ENCODE assay signal across 34 cellular contexts in the genomic region with DNA sequence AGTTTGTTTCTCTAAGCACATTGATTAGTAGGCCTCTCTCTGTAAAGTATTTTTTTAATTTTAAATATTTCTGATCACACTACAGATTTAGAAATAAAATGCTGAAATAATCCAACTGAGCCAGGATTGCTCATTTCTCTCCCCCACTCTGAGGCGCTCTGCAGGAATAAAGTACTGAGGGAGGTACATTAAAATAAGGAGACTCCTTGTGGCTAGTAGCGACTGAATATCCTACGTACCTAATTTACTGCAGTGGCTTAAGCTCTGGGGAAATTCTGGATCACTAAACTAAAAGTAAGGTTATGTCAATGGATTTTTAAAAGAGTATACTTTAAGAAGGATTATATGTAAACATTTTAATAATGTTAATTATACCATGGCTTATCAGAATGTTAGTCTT.
"Had no signal": no experiment of that assay in that cellular context is flagged by ENCODE, and none has a peak within 500 bp of the region (broad histone marks: within the 10 kb centered on the region; RNA-seq: fewer than 3 reads in every experiment).

No MANE protein-coding gene starts in this region.

- H3K9me3 ChIP-seq: adrenal gland, body of pancreas had no signal

- H3K27me3 ChIP-seq: adrenal gland, body of pancreas had no signal

- H3K27ac ChIP-seq: adrenal gland, body of pancreas, WERI-Rb-1 had no signal

- H3K27ac Mint-ChIP-seq: activated CD4-positive, alpha-beta memory T cell treated with anti-CD3 and anti-CD28 coated beads for 36 hours; activated CD4-positive, alpha-beta T cell treated with anti-CD3 and anti-CD28 coated beads for 36 hours; activated CD4-positive, alpha-beta T cell treated with anti-CD3 and anti-CD28 coated beads, Interleukin-2, amount 10 ng/mL, durations not matched to agents 24 days and 14 days; activated CD8-positive, alpha-beta memory T cell treated with anti-CD3 and anti-CD28 coated beads, Interleukin-2, amount 10 ng/mL, durations not matched to agents 7 days and 5 days; activated CD8-positive, alpha-beta T cell treated with anti-CD3 and anti-CD28 coated beads, Interleukin-2, amount 10 ng/mL, durations not matched to agents 7 days and 5 days; activated naive CD4-positive, alpha-beta T cell treated with anti-CD3 and anti-CD28 coated beads for 36 hours; activated naive CD4-positive, alpha-beta T cell treated with anti-CD3 and anti-CD28 coated beads, Interleukin-2, amount 50 U/mL, for 24 hours; activated naive CD8-positive, alpha-beta T cell treated with anti-CD3 and anti-CD28 coated beads for 36 hours; activated naive CD8-positive, alpha-beta T cell treated with anti-CD3 and anti-CD28 coated beads, Interleukin-2, amount 50 U/mL, for 24 hours; activated T-helper 1 cell treated with anti-CD3 and anti-CD28 coated beads, Interleukin-12 subunit alpha, Interleukin-12 subunit beta, Interleukin-2, Interleukin-4 antibody, amounts not matched to agents 30 ng/mL and 10 ng/mL and 1 ng/mL, durations not matched to agents 14 hours and 24 hours and 36 hours; activated T-helper 2 cell treated with anti-CD3 and anti-CD28 coated beads, Interferon-gamma antibody, Interleukin-2, Interleukin-4, amounts not matched to agents 10 μg/mL and 5 μg/mL and 100 μg/mL, durations not matched to agents 14 hours and 24 hours and 36 hours; effector memory CD8-positive, alpha-beta T cell; T-helper 17 cell; T-helper 2 cell treated with Interferon-gamma antibody and Interleukin-4, amounts not matched to agents 5 μg/mL and 100 μg/mL, for 36 hours had no signal

- H3K9me3 Mint-ChIP-seq: effector memory CD8-positive, alpha-beta T cell; T-helper 2 cell treated with Interferon-gamma antibody and Interleukin-4, amounts not matched to agents 5 μg/mL and 100 μg/mL, for 36 hours had no signal

- ATAC-seq: activated CD4-positive, alpha-beta T cell treated with anti-CD3 and anti-CD28 coated beads for 36 hours; activated CD8-positive, alpha-beta memory T cell treated with anti-CD3 and anti-CD28 coated beads, Interleukin-2, amount 10 ng/mL, durations not matched to agents 7 days and 5 days; activated CD8-positive, alpha-beta T cell treated with anti-CD3 and anti-CD28 coated beads, Interleukin-2, amount 10 ng/mL, durations not matched to agents 7 days and 5 days; activated naive CD8-positive, alpha-beta T cell treated with anti-CD3 and anti-CD28 coated beads, Interleukin-2, amount 50 U/mL, for 24 hours; body of pancreas; effector memory CD8-positive, alpha-beta T cell; esophagus mucosa; T-helper 17 cell had no signal

- FAIRE-seq: endometrium had no signal

- H3K4me3 Mint-ChIP-seq: activated CD4-positive, alpha-beta memory T cell treated with anti-CD3 and anti-CD28 coated beads for 36 hours; activated CD4-positive, alpha-beta T cell treated with anti-CD3 and anti-CD28 coated beads for 36 hours; activated CD4-positive, alpha-beta T cell treated with anti-CD3 and anti-CD28 coated beads, Interleukin-2, amount 10 ng/mL, durations not matched to agents 24 days and 14 days; activated CD8-positive, alpha-beta memory T cell treated with anti-CD3 and anti-CD28 coated beads, Interleukin-2, amount 10 ng/mL, durations not matched to agents 7 days and 5 days; activated CD8-positive, alpha-beta T cell treated with anti-CD3 and anti-CD28 coated beads, Interleukin-2, amount 10 ng/mL, durations not matched to agents 7 days and 5 days; activated naive CD4-positive, alpha-beta T cell treated with anti-CD3 and anti-CD28 coated beads for 36 hours; activated naive CD4-positive, alpha-beta T cell treated with anti-CD3 and anti-CD28 coated beads, Interleukin-2, amount 50 U/mL, for 24 hours; activated naive CD8-positive, alpha-beta T cell treated with anti-CD3 and anti-CD28 coated beads for 36 hours; activated naive CD8-positive, alpha-beta T cell treated with anti-CD3 and anti-CD28 coated beads, Interleukin-2, amount 50 U/mL, for 24 hours; activated T-helper 1 cell treated with anti-CD3 and anti-CD28 coated beads, Interleukin-12 subunit alpha, Interleukin-12 subunit beta, Interleukin-2, Interleukin-4 antibody, amounts not matched to agents 30 ng/mL and 10 ng/mL and 1 ng/mL, durations not matched to agents 14 hours and 24 hours and 36 hours; effector memory CD8-positive, alpha-beta T cell; T-helper 17 cell; T-helper 2 cell treated with Interferon-gamma antibody and Interleukin-4, amounts not matched to agents 5 μg/mL and 100 μg/mL, for 36 hours had no signal

- H3K4me1 ChIP-seq: adrenal gland, body of pancreas had no signal

- H3K36me3 ChIP-seq: adrenal gland had no signal

- H3K4me3 ChIP-seq: adrenal gland, body of pancreas had no signal

- DNase-seq: activated CD4-positive, alpha-beta memory T cell treated with anti-CD3 and anti-CD28 coated beads for 36 hours; activated CD4-positive, alpha-beta T cell treated with anti-CD3 and anti-CD28 coated beads for 36 hours; activated CD4-positive, alpha-beta T cell treated with anti-CD3 and anti-CD28 coated beads, Interleukin-2, amount 10 ng/mL, durations not matched to agents 24 days and 14 days; activated CD4-positive, CD25-positive, alpha-beta regulatory T cell; activated CD4-positive, CD25-positive, alpha-beta regulatory T cell treated with anti-CD3 and anti-CD28 coated beads, Interleukin-2, amount 50 U/mL, for 72 hours; activated CD8-positive, alpha-beta memory T cell treated with anti-CD3 and anti-CD28 coated beads, Interleukin-2, amount 10 ng/mL, durations not matched to agents 7 days and 5 days; activated CD8-positive, alpha-beta memory T cell treated with anti-CD3 and anti-CD28 coated beads, Interleukin-2, amount 50 U/mL, for 4 hours; activated CD8-positive, alpha-beta T cell treated with anti-CD3 and anti-CD28 coated beads, Interleukin-2, amount 10 ng/mL, durations not matched to agents 7 days and 5 days; activated effector memory CD4-positive, alpha-beta T cell treated with anti-CD3 and anti-CD28 coated beads, Interleukin-2, amount 50 U/mL, for 16 hours; activated naive CD4-positive, alpha-beta T cell treated with anti-CD3 and anti-CD28 coated beads for 36 hours; activated naive CD8-positive, alpha-beta T cell treated with anti-CD3 and anti-CD28 coated beads for 36 hours; activated naive CD8-positive, alpha-beta T cell treated with anti-CD3 and anti-CD28 coated beads, Interleukin-2, amount 50 U/mL, for 24 hours; activated T-cell treated with anti-CD3 and anti-CD28 coated beads, Interleukin-2, amount 50 U/mL, for 1 hour; activated T-cell treated with anti-CD3 and anti-CD28 coated beads, Interleukin-2, amount 50 U/mL, for 48 hours; adrenal gland; amygdala; aorta; body of pancreas; caudate nucleus; cortex of kidney; dermis blood vessel endothelial cell; effector CD4-positive, alpha-beta T cell; effector memory CD8-positive, alpha-beta T cell; foreskin fibroblast; head of caudate nucleus; T-helper 17 cell; T1000; WERI-Rb-1 had no signal

- H3K27me3 Mint-ChIP-seq: activated CD4-positive, alpha-beta memory T cell treated with anti-CD3 and anti-CD28 coated beads for 36 hours; activated CD4-positive, alpha-beta T cell treated with anti-CD3 and anti-CD28 coated beads for 36 hours; activated CD4-positive, alpha-beta T cell treated with anti-CD3 and anti-CD28 coated beads, Interleukin-2, amount 10 ng/mL, durations not matched to agents 24 days and 14 days; activated CD8-positive, alpha-beta memory T cell treated with anti-CD3 and anti-CD28 coated beads, Interleukin-2, amount 10 ng/mL, durations not matched to agents 7 days and 5 days; activated naive CD4-positive, alpha-beta T cell treated with anti-CD3 and anti-CD28 coated beads, Interleukin-2, amount 50 U/mL, for 24 hours; activated naive CD8-positive, alpha-beta T cell treated with anti-CD3 and anti-CD28 coated beads for 36 hours; activated naive CD8-positive, alpha-beta T cell treated with anti-CD3 and anti-CD28 coated beads, Interleukin-2, amount 50 U/mL, for 24 hours; effector memory CD8-positive, alpha-beta T cell; T-helper 17 cell had no signal
